Comparison of ENCODE assay signal across 1 cellular context in the genomic region with DNA sequence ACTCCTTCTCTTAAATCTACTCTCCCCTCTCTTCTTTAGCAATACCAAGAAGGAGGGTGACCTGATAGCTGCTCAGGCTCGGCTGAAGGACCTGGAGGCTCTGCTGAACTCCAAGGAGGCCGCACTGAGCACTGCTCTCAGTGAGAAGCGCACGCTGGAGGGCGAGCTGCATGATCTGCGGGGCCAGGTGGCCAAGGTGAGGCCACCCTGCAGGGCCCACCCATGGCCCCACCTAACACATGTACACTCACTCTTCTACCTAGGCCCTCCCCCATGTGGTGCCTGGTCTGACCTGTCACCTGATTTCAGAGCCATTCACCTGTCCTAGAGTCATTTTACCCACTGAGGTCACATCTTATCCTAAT.
TF ChIP-seq lines count a peak whose summit lies in the region.

No MANE protein-coding gene starts in this region.

TF ChIP-seq in SK-N-SH, 30 proteins besides CTCF, POLR2A, EP300 and RAD21 (continued from another document):
- TF ChIP-seq USF1 (IDR thresholded peaks at IDR 0.05; ENCODE audit: borderline replicate concordance, low read depth): no peak
